In genomic region chr3:142724682-142725351, GRCh38 we compare ENCODE assay signal across 8 cellular contexts. TPM values are rescaled to one million over a fixed set of nuclear protein-coding genes. Genes with fewer than 3 reads are reported as not detected.
DNase-seq lines count a peak whose midpoint lies in the region; ATAC-seq and TF ChIP-seq lines count a peak whose summit lies in the region.

No MANE protein-coding gene starts in this region.

- H3K23ac ChIP-seq in H9 (ENCODE audit: insufficient read length, low read depth, low read length) = no peak overlapping the region

- H4K8ac ChIP-seq in H9 (replicated peaks; ENCODE audit: insufficient read length, low read depth, low read length) = no peak overlapping the region

- peak overlapping the region; percentile 81 to 94 (median 93) for H3K27ac Mint-ChIP-seq in H9
- peak overlapping the region; percentile 68 for H3K27ac Mint-ChIP-seq in activated CD8-positive, alpha-beta T cell treated with anti-CD3 and anti-CD28 coated beads for 36 hours

- H3K4me3 ChIP-seq in upper lobe of left lung = peak overlapping the region; percentile 66 to 94 (median 88)

- H3K9me3 ChIP-seq in H9 (ENCODE audit: control insufficient read depth, low read depth, low read length) (no peaks in the 10 kb centered on the region), upper lobe of left lung (no peaks in the 10 kb centered on the region)

- no peak overlapping the region for H3K4ac ChIP-seq in H9 (ENCODE audit: low read depth, low read length)

- peak overlapping the region; percentile 92 for H3K9ac ChIP-seq in H9 (ENCODE audit: extremely low read depth, insufficient read length, low read length)

- H3K14ac ChIP-seq in H9 (ENCODE audit: insufficient read depth, low read length) = peak overlapping the region; percentile 95

- no peaks in the 10 kb centered on the region for H3K79me1 ChIP-seq in H9 (ENCODE audit: insufficient read depth, low read depth, low read length, poor library complexity, severe bottlenecking)

- H3K4me1 ChIP-seq in H9 (ENCODE audit: insufficient read depth, low read length) = no peaks in the 10 kb centered on the region
- peaks cover 6 to 20% (median 10%) of the 10 kb centered on the region in 4 donors for H3K4me1 ChIP-seq in upper lobe of left lung

- POLR2A ChIA-PET in activated CD8-positive, alpha-beta T cell treated with anti-CD3 and anti-CD28 coated beads for 36 hours (lab: Charles Lee) = interaction anchor here (1.1 kb wide), 4 partner anchors 23 to 276 kb away, joined by 3 to 5 read pairs (median 3); partner anchors contain the start of gene U2SURP

- H3K9me3 Mint-ChIP-seq in H9 = peaks cover 0 to 5% of the 10 kb centered on the region in 2 experiments; a peak in 3 of 5 replicates
- no peaks in the 10 kb centered on the region for H3K9me3 Mint-ChIP-seq in activated CD8-positive, alpha-beta T cell treated with anti-CD3 and anti-CD28 coated beads for 36 hours

- CTCF ChIA-PET in activated CD8-positive, alpha-beta T cell treated with anti-CD3 and anti-CD28 coated beads for 36 hours (lab: Charles Lee) = interaction anchor here (1.1 kb wide), 1 partner anchor 136 kb away, joined by 4 read pairs; no protein-coding TSS in a partner anchor

- no peak overlapping the region for H2BK15ac ChIP-seq in H9 (ENCODE audit: low read depth, low read length)

- peak overlapping the region; percentile 45 for H4K5ac ChIP-seq in H9 (ENCODE audit: insufficient read length, low read depth, low read length)

- H3K56ac ChIP-seq in H9 (ENCODE audit: insufficient read length, low read depth, low read length) = peak overlapping the region; percentile 30

- no peaks in the 10 kb centered on the region for H3K36me3 ChIP-seq in upper lobe of left lung

- H3K4me1 Mint-ChIP-seq in H9 = peaks cover 29 to 32% of the 10 kb centered on the region in 2 experiments
- H3K4me1 Mint-ChIP-seq in activated CD8-positive, alpha-beta T cell treated with anti-CD3 and anti-CD28 coated beads for 36 hours (ENCODE audit: low read depth) = peaks cover 6% of the 10 kb centered on the region

- H3K36me3 Mint-ChIP-seq in H9 (ENCODE audit: insufficient read depth in 1 of 3, low read depth in 3 of 3) = peaks cover 3 to 14% (median 9%) of the 10 kb centered on the region in 3 experiments; a peak in 4 of 7 replicates
- H3K36me3 Mint-ChIP-seq in activated CD8-positive, alpha-beta T cell treated with anti-CD3 and anti-CD28 coated beads for 36 hours (ENCODE audit: low read depth) = no peaks in the 10 kb centered on the region

- no peaks in the 10 kb centered on the region; the same call in 1 of the 2 replicates for H3K27me3 Mint-ChIP-seq in H9 (ENCODE audit: low read depth)
- peaks cover 31% of the 10 kb centered on the region for H3K27me3 Mint-ChIP-seq in activated CD8-positive, alpha-beta T cell treated with anti-CD3 and anti-CD28 coated beads for 36 hours

- TF ChIP-seq CTCF in H9 (conservative IDR thresholded peaks at IDR 0.05) = peak; percentile 41; the same call in 2 of the 3 replicates
- no peak for TF ChIP-seq CTCF in activated CD8-positive, alpha-beta T cell treated with anti-CD3 and anti-CD28 coated beads for 36 hours (IDR thresholded peaks at IDR 0.05)
- TF ChIP-seq CTCF in upper lobe of left lung (IDR thresholded peaks at IDR 0.05) = no peak

- no CpG with 5 or more reads among the region's 35 CpGs for WGBS in H9 (ENCODE audit: extremely low coverage, insufficient read length, low lambda C conversion rate)
- WGBS in upper lobe of left lung, 2 donors = 11 to 24% methylated on average over 11 to 26 of the region's 35 CpGs

- H2BK12ac ChIP-seq in H9 (ENCODE audit: insufficient read length, low read depth, low read length) = no peak overlapping the region

- no peaks in the 10 kb centered on the region for H3K79me2 ChIP-seq in H9 (ENCODE audit: insufficient read depth, low read length)

- no peaks in the 10 kb centered on the region for H4K20me1 ChIP-seq in H9 (ENCODE audit: control insufficient read depth, insufficient read depth, insufficient read length)

- peak overlapping the region; percentile 66 for H2AFZ ChIP-seq in H9 (ENCODE audit: low read length)

- peak overlapping the region; percentile 20 for H2BK5ac ChIP-seq in H9 (ENCODE audit: insufficient read length, low read length)

- H3K4me3 Mint-ChIP-seq in H9 = peak overlapping the region; percentile 89 to 92
- peak overlapping the region; percentile 85 for H3K4me3 Mint-ChIP-seq in activated CD8-positive, alpha-beta T cell treated with anti-CD3 and anti-CD28 coated beads for 36 hours

- peak overlapping the region; percentile 89 for H3K18ac ChIP-seq in H9 (ENCODE audit: insufficient read length, low read depth, low read length)

- intact Hi-C loops in activated CD8-positive, alpha-beta T cell treated with anti-CD3 and anti-CD28 coated beads for 36 hours (cut with micrococcal nuclease) = loop anchor here (10.0 kb wide), 1 partner anchor 150 kb away; the partner anchor contains the start of gene ATR

- TF ChIP-seq POLR2A in upper lobe of left lung (IDR thresholded peaks at IDR 0.05) = no peak

- H2AK5ac ChIP-seq in H9 (ENCODE audit: insufficient read length, low read length) = no peak overlapping the region

- no peaks in the 10 kb centered on the region for H3K23me2 ChIP-seq in H9 (ENCODE audit: insufficient read length, low read depth, low read length, poor library complexity, severe bottlenecking)

- no peak overlapping the region for H3T11ph ChIP-seq in H9 (ENCODE audit: low read length)

- no peak overlapping the region for H4K91ac ChIP-seq in H9 (ENCODE audit: insufficient read length, low read depth, low read length)

- H2BK20ac ChIP-seq in H9 (ENCODE audit: low read depth, low read length, poor library complexity, severe bottlenecking) = no peak overlapping the region

- H3K27me3 ChIP-seq in H9 (ENCODE audit: insufficient read depth, low read length) = no peaks in the 10 kb centered on the region
- H3K27me3 ChIP-seq in upper lobe of left lung = peaks cover 0 to 6% (median 0%) of the 10 kb centered on the region in 4 donors

- H3K27ac ChIP-seq in H9 (ENCODE audit: insufficient read length, low read depth, low read length) = peak overlapping the region; percentile 72
- peak overlapping the region; percentile 81 to 91 (median 86) for H3K27ac ChIP-seq in upper lobe of left lung

- TF ChIP-seq EP300 in upper lobe of left lung (IDR thresholded peaks at IDR 0.05) = no peak

- DNase-seq in GM03348 (ENCODE audit: low spot score) (peak; percentile 54), H9 (peak; percentile 82), NCI-H146 (lab: John Stamatoyannopoulos, UW) (peak; percentile 94), fibroblast of peridontal ligament (ENCODE audit: extremely low read depth) (peak; percentile 33), myocyte (ENCODE audit: low read depth) (peak; percentile 43), upper lobe of left lung (peak; percentile 39 to 83), SKM-1 treated with dmso at 0.1 percent for 144 hours (lab: John Stamatoyannopoulos, UW; ENCODE audit: unreplicated experiment) (no peak)
- peak; percentile 29 for DNase-seq in activated CD8-positive, alpha-beta T cell treated with anti-CD3 and anti-CD28 coated beads for 36 hours

- no peak overlapping the region for H2BK120ac ChIP-seq in H9 (ENCODE audit: low read depth, low read length, poor library complexity, severe bottlenecking)

- peak overlapping the region; percentile 55 for H3K4me2 ChIP-seq in H9 (ENCODE audit: insufficient read depth, insufficient read length, low read length)

- ATAC-seq in activated CD8-positive, alpha-beta T cell treated with anti-CD3 and anti-CD28 coated beads for 36 hours = peak; percentile 32
- ATAC-seq in upper lobe of left lung (ENCODE audit: low FRiP score in 2 of 2) = peak; percentile 62 to 67

RNA-seq across cellular contexts. Expression of gene TRPC1, which starts 1.0 kb away (rescaled TPM):
- total RNA-seq in H9 (2021) (16.5 and 18.6 TPM in 2 replicates), myocyte (8.4 and 10.0 TPM in 2 replicates), upper lobe of left lung (10 to 100 TPM in 2 of 6 donors, 1 to 10 TPM in 4; 1.7 to 10.5 (median 5.4) TPM)
- total RNA-seq in activated CD8-positive, alpha-beta T cell treated with anti-CD3 and anti-CD28 coated beads for 36 hours = 1 to 10 TPM; 2.4 to 3.4 TPM
- polyA plus RNA-seq in myocyte (2012) = 7.6 TPM
